Comparison of ENCODE assay signal across 1 cellular context in genomic region chr17:67993998-67994361, GRCh38.
TF ChIP-seq lines count a peak whose summit lies in the region.

No MANE protein-coding gene starts in this region.

TF ChIP-seq in HepG2, 621 proteins besides CTCF, POLR2A, EP300 and RAD21 (continues in another document):
- TF ChIP-seq MLLT10 (CRISPR knock-in tag; IDR thresholded peaks at IDR 0.05) (no peak), THAP7 (CRISPR knock-in tag; IDR thresholded peaks at IDR 0.05) (no peak), ZBTB40 (IDR thresholded peaks at IDR 0.05) (no peak), ZBTB40 (CRISPR knock-in tag; IDR thresholded peaks at IDR 0.05) (0 out of 2 replicates have a peak, but pooled peaks have one; percentile 41), ZMYM4 (CRISPR knock-in tag; IDR thresholded peaks at IDR 0.05) (no peak), ZNF251 (CRISPR knock-in tag; IDR thresholded peaks at IDR 0.05) (no peak), TEAD3 (CRISPR knock-in tag; optimal IDR thresholded peaks at IDR 0.05; ENCODE audit: borderline replicate concordance) (no peak), KAT2B (IDR thresholded peaks at IDR 0.05; ENCODE audit: borderline replicate concordance, low read depth, low read length) (no peak), TCF7L2 (IDR thresholded peaks at IDR 0.05; ENCODE audit: low read depth, low read length) (no peak), MTA3 (CRISPR knock-in tag; IDR thresholded peaks at IDR 0.05) (no peak), PRDM10 (CRISPR knock-in tag; IDR thresholded peaks at IDR 0.05; ENCODE audit: low read depth) (no peak), NCOR1 (IDR thresholded peaks at IDR 0.05; ENCODE audit: borderline replicate concordance, low read length) (no peak), ZNF496 (CRISPR knock-in tag; IDR thresholded peaks at IDR 0.05; ENCODE audit: insufficient replicate concordance) (no peak), TSC22D2 (CRISPR knock-in tag; IDR thresholded peaks at IDR 0.05; ENCODE audit: borderline replicate concordance) (no peak), ZNF337 (CRISPR knock-in tag; IDR thresholded peaks at IDR 0.05; ENCODE audit: borderline replicate concordance, low read depth) (no peak), ELF1 (CRISPR knock-in tag; IDR thresholded peaks at IDR 0.05) (no peak), IKZF4 (CRISPR knock-in tag; IDR thresholded peaks at IDR 0.05; ENCODE audit: borderline replicate concordance, low read depth, not compliant biosample characterization) (no peak), SIN3A (IDR thresholded peaks at IDR 0.05; ENCODE audit: borderline replicate concordance, low read depth, low read length) (no peak), ZNF296 (CRISPR knock-in tag; conservative IDR thresholded peaks at IDR 0.05) (no peak), ZNF253 (CRISPR knock-in tag; IDR thresholded peaks at IDR 0.05; ENCODE audit: borderline replicate concordance) (peak; percentile 74; the same call in 1 of the 2 replicates), MLX (CRISPR knock-in tag; IDR thresholded peaks at IDR 0.05) (no peak), PBX2 (CRISPR knock-in tag; IDR thresholded peaks at IDR 0.05) (no peak), ARID3A (IDR thresholded peaks at IDR 0.05; ENCODE audit: low read depth, low read length) (no peak), KLF12 (CRISPR knock-in tag; IDR thresholded peaks at IDR 0.05; ENCODE audit: borderline replicate concordance) (no peak; the same call in 1 of the 2 replicates), ZNF557 (CRISPR knock-in tag; IDR thresholded peaks at IDR 0.05) (peak; percentile 21; the same call in 1 of the 2 replicates), ZBTB7B (CRISPR knock-in tag; IDR thresholded peaks at IDR 0.05) (no peak), ZNF816 (CRISPR knock-in tag; IDR thresholded peaks at IDR 0.05; ENCODE audit: borderline replicate concordance) (no peak), MED8 (CRISPR knock-in tag; IDR thresholded peaks at IDR 0.05; ENCODE audit: insufficient replicate concordance) (no peak), ZSCAN21 (CRISPR knock-in tag; IDR thresholded peaks at IDR 0.05; ENCODE audit: borderline replicate concordance) (no peak; the same call in 1 of the 2 replicates), SP4 (CRISPR knock-in tag; IDR thresholded peaks at IDR 0.05) (peak; percentile 48; the same call in 1 of the 2 replicates), RFX1 (IDR thresholded peaks at IDR 0.05) (no peak), WIZ (CRISPR knock-in tag; IDR thresholded peaks at IDR 0.05) (no peak), ZNF629 (CRISPR knock-in tag; conservative IDR thresholded peaks at IDR 0.05) (no peak), NCOA1 (CRISPR knock-in tag; IDR thresholded peaks at IDR 0.05) (no peak), USF2 (IDR thresholded peaks at IDR 0.05; ENCODE audit: low read depth, low read length) (no peak), USF2 (CRISPR knock-in tag; IDR thresholded peaks at IDR 0.05; ENCODE audit: borderline replicate concordance) (no peak), SP2 (CRISPR knock-in tag; IDR thresholded peaks at IDR 0.05) (no peak), LRRFIP1 (CRISPR knock-in tag; conservative IDR thresholded peaks at IDR 0.05) (no peak)
